Comparison of ENCODE assay signal across 18 cellular contexts in the genomic region with DNA sequence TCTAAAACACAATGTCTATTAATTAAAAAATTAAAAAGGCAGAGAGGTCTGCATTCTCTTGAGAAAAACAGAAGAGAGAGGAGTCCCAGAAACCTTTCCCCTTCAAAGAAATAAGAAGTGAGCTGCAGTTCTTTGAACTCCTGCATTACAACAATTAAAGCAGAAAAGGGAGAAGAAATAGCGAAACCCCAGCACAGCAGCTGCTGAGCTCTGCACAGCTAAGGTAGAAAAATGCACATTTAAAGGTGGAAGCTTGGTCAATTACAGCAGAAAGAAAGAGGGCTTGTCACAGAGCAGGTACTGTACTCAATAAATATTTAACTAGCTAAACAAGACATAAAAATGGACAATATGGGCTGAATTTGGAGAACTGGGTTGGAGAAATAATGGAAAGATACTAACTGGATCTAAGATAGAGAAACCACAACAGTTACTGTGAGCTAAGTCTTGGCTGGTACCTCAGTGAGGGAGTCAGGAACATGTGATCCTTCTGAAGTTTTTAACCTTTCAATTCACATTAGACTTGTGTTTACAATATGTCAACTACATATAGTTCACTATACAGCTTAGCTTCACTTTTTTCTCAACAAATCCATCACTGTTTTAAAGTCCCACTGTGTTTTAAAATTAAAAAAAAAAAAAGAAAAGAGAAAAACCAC.
"Had no signal": no experiment of that assay in that cellular context is flagged by ENCODE, and none has a peak within 500 bp of the region (broad histone marks: within the 10 kb centered on the region; RNA-seq: fewer than 3 reads in every experiment).

No MANE protein-coding gene starts in this region.

- H3K9me3 Mint-ChIP-seq: T-helper 1 cell treated with Interleukin-12 subunit alpha and Interleukin-12 subunit beta and Interleukin-4 antibody, amounts not matched to agents 30 μg/mL and 1 μg/mL, for 36 hours had no signal

- ATAC-seq: activated CD8-positive, alpha-beta memory T cell treated with anti-CD3 and anti-CD28 coated beads, Interleukin-2, amount 10 ng/mL, durations not matched to agents 7 days and 5 days; heart right ventricle had no signal

- H3K27me3 Mint-ChIP-seq: activated CD8-positive, alpha-beta memory T cell treated with anti-CD3 and anti-CD28 coated beads, Interleukin-2, amount 10 ng/mL, durations not matched to agents 7 days and 5 days; progenitor cell of endocrine pancreas; stimulated activated naive CD8-positive, alpha-beta T cell treated with anti-CD3 and anti-CD28 coated beads, Interleukin-15, Interleukin-2, amounts not matched to agents 100 ng/mL and 50 ng/mL, for 24 hours had no signal

- H3K36me3 ChIP-seq: esophagus muscularis mucosa, heart right ventricle, left ventricle myocardium inferior, transverse colon, vagina had no signal

- H3K4me2 ChIP-seq: SK-N-SH had no signal

- H3K9me3 ChIP-seq: esophagus muscularis mucosa, heart right ventricle, left ventricle myocardium inferior, SK-N-SH, transverse colon, vagina had no signal

- DNase-seq: activated CD4-positive, alpha-beta T cell treated with anti-CD3 and anti-CD28 coated beads for 1 hour; activated CD4-positive, alpha-beta T cell treated with anti-CD3 and anti-CD28 coated beads, Interleukin-2, amount 50 U/mL, for 48 hours; activated CD8-positive, alpha-beta memory T cell treated with anti-CD3 and anti-CD28 coated beads, Interleukin-2, amount 10 ng/mL, durations not matched to agents 7 days and 5 days; aorta; effector CD4-positive, alpha-beta T cell; heart right ventricle; kidney glomerular epithelial cell; left ventricle myocardium inferior; mammary epithelial cell; SK-N-SH; transverse colon had no signal

- H3K27ac ChIP-seq: esophagus muscularis mucosa, heart right ventricle, left ventricle myocardium inferior, transverse colon, vagina, VCaP had no signal

- H3K27me3 ChIP-seq: esophagus muscularis mucosa, heart right ventricle, transverse colon, vagina had no signal

- H3K4me3 Mint-ChIP-seq: activated CD8-positive, alpha-beta memory T cell treated with anti-CD3 and anti-CD28 coated beads, Interleukin-2, amount 10 ng/mL, durations not matched to agents 7 days and 5 days; neural crest cell; stimulated activated naive CD8-positive, alpha-beta T cell treated with anti-CD3 and anti-CD28 coated beads, Interleukin-15, Interleukin-2, amounts not matched to agents 100 ng/mL and 50 ng/mL, for 24 hours; T-helper 1 cell treated with Interleukin-12 subunit alpha and Interleukin-12 subunit beta and Interleukin-4 antibody, amounts not matched to agents 30 μg/mL and 1 μg/mL, for 36 hours had no signal

- H3K9ac ChIP-seq: SK-N-SH had no signal

- H3K27ac Mint-ChIP-seq: activated CD8-positive, alpha-beta memory T cell treated with anti-CD3 and anti-CD28 coated beads, Interleukin-2, amount 10 ng/mL, durations not matched to agents 7 days and 5 days; progenitor cell of endocrine pancreas; T-helper 1 cell treated with Interleukin-12 subunit alpha and Interleukin-12 subunit beta and Interleukin-4 antibody, amounts not matched to agents 30 μg/mL and 1 μg/mL, for 36 hours had no signal

- H3K4me1 ChIP-seq: transverse colon, vagina had no signal

- H3K4me3 ChIP-seq: esophagus muscularis mucosa, heart right ventricle, left ventricle myocardium inferior, transverse colon, vagina had no signal
